In genomic region chr16:30728904-30729672, GRCh38 we compare ENCODE assay signal across 24 cellular contexts. TPM values are rescaled to one million over a fixed set of nuclear protein-coding genes. Genes with fewer than 3 reads are reported as not detected.
A peak's percentile ranks its signal among the peaks of the same experiment; 100 is the strongest.
DNase-seq lines count a peak whose midpoint lies in the region; ATAC-seq and TF ChIP-seq lines count a peak whose summit lies in the region.
"Had no signal": no experiment of that assay in that cellular context is flagged by ENCODE, and none has a peak within 500 bp of the region (broad histone marks: within the 10 kb centered on the region; RNA-seq: fewer than 3 reads in every experiment).

No MANE protein-coding gene starts in this region.

- no peak overlapping the region for H3K4me3 ChIP-seq in liver (ENCODE audit: low read depth in 1 of 3, low read length in 3 of 3)
- H3K4me3 ChIP-seq in spleen: no peak overlapping the region
- H3K4me3 ChIP-seq: body of pancreas, smooth muscle cell, thoracic aorta had no signal

- intact Hi-C loops in spleen (cut with DNase I; ENCODE audit: low total_unique reads): loop anchor here (10.0 kb wide), 1 partner anchor 46 kb away; no protein-coding TSS in a partner anchor

- no peak for TF ChIP-seq CTCF in liver (IDR thresholded peaks at IDR 0.05; ENCODE audit: low read depth, low read length, missing input control)
- no peak for TF ChIP-seq CTCF in spleen (IDR thresholded peaks at IDR 0.05 in 8 of 11, conservative IDR thresholded peaks at IDR 0.05 in 3 of 11)

- no peak for TF ChIP-seq POLR2A in spleen (IDR thresholded peaks at IDR 0.05)

- no peaks in the 10 kb centered on the region for H3K9me3 ChIP-seq in T-helper 17 cell (ENCODE audit: control insufficient read depth, low read length, poor library complexity, severe bottlenecking)
- H3K9me3 ChIP-seq in liver (ENCODE audit: control insufficient read depth in 4 of 4, low read length in 3 of 4): no peaks in the 10 kb centered on the region
- H3K9me3 ChIP-seq in spleen: no peaks in the 10 kb centered on the region
- H3K9me3 ChIP-seq: body of pancreas, thoracic aorta had no signal

- ATAC-seq in T-helper 17 cell (no peak), GM19035 (IDR thresholded peaks at IDR 0.05; ENCODE audit: unreplicated experiment) (no peak)
- ATAC-seq: body of pancreas, foreskin keratinocyte had no signal

- H3K36me3 ChIP-seq in liver (ENCODE audit: control insufficient read depth in 4 of 4, insufficient read depth in 3 of 4, low read depth in 1 of 4, low read length in 3 of 4) (peaks cover 12 to 40% (median 34%) of the 10 kb centered on the region in 4 donors), spleen (peaks cover 14 to 100% (median 81%) of the 10 kb centered on the region in 6 donors)

- H3K4me3 Mint-ChIP-seq in T-helper 17 cell: no peak overlapping the region
- H3K4me3 Mint-ChIP-seq: activated naive CD8-positive, alpha-beta T cell; activated T-cell treated with anti-CD3 and anti-CD28 coated beads, Interleukin-2, amount 50 U/mL, for 24 hours; B cell had no signal

- H3K27ac Mint-ChIP-seq in T-helper 17 cell: peak overlapping the region; percentile 54
- H3K27ac Mint-ChIP-seq: activated naive CD8-positive, alpha-beta T cell; B cell had no signal

- no peaks in the 10 kb centered on the region for H3K27me3 ChIP-seq in liver (ENCODE audit: control insufficient read depth in 4 of 4, insufficient read depth in 4 of 4, low read length in 3 of 4)
- no peaks in the 10 kb centered on the region for H3K27me3 ChIP-seq in spleen (replicated peaks in 1 of 7)
- H3K27me3 ChIP-seq: body of pancreas, foreskin keratinocyte had no signal

- peaks cover 4 to 26% (median 17%) of the 10 kb centered on the region in 4 donors for H3K4me1 ChIP-seq in liver (ENCODE audit: control insufficient read depth in 4 of 4, insufficient read depth in 4 of 4, low read length in 3 of 4)
- peaks cover 3 to 34% (median 19%) of the 10 kb centered on the region in 6 donors for H3K4me1 ChIP-seq in spleen
- H3K4me1 ChIP-seq: body of pancreas, parathyroid adenoma had no signal

- H3K27me3 Mint-ChIP-seq in T-helper 17 cell: no peaks in the 10 kb centered on the region
- H3K27me3 Mint-ChIP-seq: activated naive CD8-positive, alpha-beta T cell; activated T-cell treated with anti-CD3 and anti-CD28 coated beads, Interleukin-2, amount 50 U/mL, for 24 hours; B cell had no signal

- H3K4me1 Mint-ChIP-seq in T-helper 17 cell: peaks cover 9% of the 10 kb centered on the region

- TF ChIP-seq RAD21 in liver (IDR thresholded peaks at IDR 0.05): peak in 1 of 2 donors; percentile 28

- no peak overlapping the region for H3K9ac ChIP-seq in liver (ENCODE audit: low read depth in 1 of 2, low read length in 2 of 2)
- H3K9ac ChIP-seq: parathyroid adenoma had no signal

- H3K36me3 Mint-ChIP-seq in T-helper 17 cell (ENCODE audit: low read depth): peaks cover 4% of the 10 kb centered on the region

- DNase-seq in NOMO-1 treated with DMSO at 0.1 percent for 48 hours (lab: John Stamatoyannopoulos, UW; ENCODE audit: unreplicated experiment) (peak; percentile 37), NOMO-1 treated with dmso at 0.1 percent for 144 hours (lab: John Stamatoyannopoulos, UW; ENCODE audit: unreplicated experiment) (no peak), T-helper 17 cell (no peak), spleen (peak; percentile 75), glomerular visceral epithelial cell (ENCODE audit: extremely low spot score) (no peak)
- DNase-seq in effector CD4-positive, alpha-beta T cell: no peak
- DNase-seq: activated CD4-positive, alpha-beta T cell treated with anti-CD3 and anti-CD28 coated beads, Interleukin-2, amount 50 U/mL, for 48 hours; activated T-cell treated with anti-CD3 and anti-CD28 coated beads, Interleukin-2, amount 50 U/mL, for 24 hours; body of pancreas; DMS 273 treated with DMSO at 0.1 percent for 48 hours; foreskin keratinocyte; GF-D8; NCI-H1417; NCI-H526; stimulated activated CD8-positive, alpha-beta memory T cell treated with anti-CD3 and anti-CD28 coated beads, Interleukin-4, amount 100 ng/mL, for 48 hours had no signal

- H3K27ac ChIP-seq in liver (ENCODE audit: low read depth in 1 of 2, low read length in 2 of 2): peak overlapping the region in 1 of 2 donors; percentile 9
- peak overlapping the region in 2 of 8 donors; percentile 10 to 49 for H3K27ac ChIP-seq in spleen
- H3K27ac ChIP-seq: 22Rv1, body of pancreas, epithelial cell of prostate, foreskin keratinocyte, parathyroid adenoma, thoracic aorta had no signal

- 48% methylated on average over 17 of the region's 17 CpGs for WGBS in liver
- 76 to 86% (median 84%) methylated on average over 15 to 17 of the region's 17 CpGs for WGBS in spleen, 5 donors

TF ChIP-seq in liver, 16 proteins besides CTCF, POLR2A, EP300 and RAD21 (continues in another document):
- TF ChIP-seq REST (IDR thresholded peaks at IDR 0.05) (no peak), FOXA1 (IDR thresholded peaks at IDR 0.05) (peak; percentile 47), NR2F2 (IDR thresholded peaks at IDR 0.05) (no peak), JUND (IDR thresholded peaks at IDR 0.05) (peak in 1 of 2 donors; percentile 71), RXRA (IDR thresholded peaks at IDR 0.05) (peak; percentile 62 to 89), GABPA (IDR thresholded peaks at IDR 0.05 in 1 of 2, conservative IDR thresholded peaks at IDR 0.05 in 1 of 2) (peak in 1 of 2 donors; percentile 62), ZBTB33 (IDR thresholded peaks at IDR 0.05) (peak; percentile 32), MAX (IDR thresholded peaks at IDR 0.05) (peak; percentile 83), HNF4G (IDR thresholded peaks at IDR 0.05) (peak; percentile 51), FOXA2 (IDR thresholded peaks at IDR 0.05) (peak; percentile 9), TAF1 (conservative IDR thresholded peaks at IDR 0.05) (no peak), SP1 (IDR thresholded peaks at IDR 0.05) (peak; percentile 48), EGR1 (IDR thresholded peaks at IDR 0.05; ENCODE audit: low read depth in 2 of 2) (peak in 1 of 2 donors; percentile 70)

RNA-seq across cellular contexts. Expression of gene PHKG2, which starts 19.1 kb away (rescaled TPM):
- total RNA-seq in T-helper 17 cell: 10 to 100 TPM; 31.6 to 38.1 TPM
- total RNA-seq in liver: 10 to 100 TPM in 1 of 2 donors, 1 to 10 TPM in 1; 9.2 to 16.3 TPM
- 10 to 100 TPM; 19.5 to 21.2 TPM for polyA plus RNA-seq in liver
- total RNA-seq in spleen: 10 to 100 TPM; 28.5 to 36.7 (median 34.0) TPM
- polyA plus RNA-seq in spleen: 10 to 100 TPM; 30.3 to 51.6 (median 42.8) TPM

RNA-seq across cellular contexts. Expression of gene SRCAP, which starts 30.1 kb away (rescaled TPM):
- total RNA-seq in T-helper 17 cell (10 to 100 TPM; 86.9 to 90.5 TPM), liver (10 to 100 TPM; 26.8 to 27.7 TPM), spleen (10 to 100 TPM; 52.8 to 85.7 (median 72.7) TPM)
- polyA plus RNA-seq in liver (1 to 10 TPM; 7.6 to 8.7 TPM), spleen (10 to 100 TPM in 1 of 3 donors, 1 to 10 TPM in 2; 1.2 to 19.0 (median 1.4) TPM)

RNA-seq across cellular contexts. Expression of gene CFAP119, which starts 32.8 kb away (rescaled TPM):
- total RNA-seq in T-helper 17 cell (1 to 10 TPM; 1.1 to 2.0 TPM), liver (1 to 10 TPM in 1 of 2 donors, under 1 TPM in 1; 0.33 to 2.7 TPM), spleen (1 to 10 TPM; 3.1 to 7.2 (median 4.1) TPM)
- polyA plus RNA-seq in liver (1 to 10 TPM in 1 of 2 donors, under 1 TPM in 1; 0.82 to 1.6 TPM), spleen (10 to 100 TPM in 1 of 3 donors, 1 to 10 TPM in 2; 8.2 to 15.5 (median 8.3) TPM)

RNA-seq across cellular contexts. Expression of gene RNF40, which starts 33.0 kb away (rescaled TPM):
- total RNA-seq in T-helper 17 cell (10 to 100 TPM; 57.8 to 64.5 TPM), liver (10 to 100 TPM; 41.0 to 55.4 TPM), spleen (100 to 1,000 TPM in 2 of 7 donors, 10 to 100 TPM in 5; 65.9 to 111 (median 88.8) TPM)
- polyA plus RNA-seq in liver (10 to 100 TPM; 25.9 to 27.1 TPM), spleen (10 to 100 TPM; 38.1 to 63.9 (median 50.0) TPM)

RNA-seq across cellular contexts. Expression of gene ZNF629, which starts 57.9 kb away (rescaled TPM):
- total RNA-seq in T-helper 17 cell (1 to 10 TPM; 1.4 to 1.5 TPM), liver (1 to 10 TPM; 3.3 to 4.2 TPM), spleen (10 to 100 TPM in 5 of 7 donors, 1 to 10 TPM in 2; 7.6 to 13.9 (median 12.5) TPM)
- polyA plus RNA-seq in liver (1 to 10 TPM in 1 of 2 donors, under 1 TPM in 1; 0.86 to 3.5 TPM), spleen (1 to 10 TPM; 1.3 to 3.1 (median 1.7) TPM)

Comparison
In these comparisons a context has a peak if more than half of its experiments do, and no peak if none do; other contexts are left out.
1. DNase-seq: peak in NOMO-1 treated with DMSO at 0.1 percent for 48 hours (single experiment) and spleen (single experiment); none in NOMO-1 treated with dmso at 0.1 percent for 144 hours (single experiment), T-helper 17 cell (0 of 3), effector CD4-positive, alpha-beta T cell (single experiment) and glomerular visceral epithelial cell (single experiment).